In the genomic region with DNA sequence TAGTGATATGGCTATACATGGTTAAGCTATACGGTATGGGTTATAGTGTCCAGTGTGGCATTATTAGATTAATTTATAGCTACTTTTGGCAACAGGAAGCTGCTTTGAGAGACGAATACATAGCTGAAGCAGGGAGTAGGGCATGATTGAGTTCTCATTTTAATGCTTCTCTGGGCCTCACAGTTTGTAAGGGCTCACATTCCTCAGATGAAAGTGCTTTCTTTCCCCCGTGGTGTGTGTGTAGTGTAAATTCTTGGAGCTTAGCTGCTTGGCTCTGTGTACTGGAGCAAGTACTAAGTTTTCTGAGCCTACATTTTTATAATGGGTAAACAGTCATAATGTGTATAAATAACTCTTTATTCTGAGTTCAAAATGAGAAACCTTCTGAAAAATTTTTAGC, we compare ENCODE assay signal across 25 cellular contexts.
DNase-seq lines count a peak whose midpoint lies in the region; ATAC-seq and TF ChIP-seq lines count a peak whose summit lies in the region.
"Had no signal": no experiment of that assay in that cellular context is flagged by ENCODE, and none has a peak within 500 bp of the region (broad histone marks: within the 10 kb centered on the region; RNA-seq: fewer than 3 reads in every experiment).

No MANE protein-coding gene starts in this region.

- peaks cover 0 to 6% of the 10 kb centered on the region in 2 donors for H3K9me3 ChIP-seq in right atrium auricular region
- H3K9me3 ChIP-seq in tibial artery, result no peaks in the 10 kb centered on the region

- H3K27me3 ChIP-seq in right atrium auricular region (no peaks in the 10 kb centered on the region), tibial artery (no peaks in the 10 kb centered on the region)
- H3K27me3 ChIP-seq: BLaER1, breast epithelium had no signal

- H3K27ac ChIP-seq in right atrium auricular region (no peak overlapping the region), tibial artery (peak overlapping the region; percentile 8 to 43)
- H3K27ac ChIP-seq: 22Rv1, BLaER1, breast epithelium, WERI-Rb-1 had no signal

- H3K9me3 Mint-ChIP-seq in nephron progenitor cell, result peaks cover 26% of the 10 kb centered on the region
- H3K9me3 Mint-ChIP-seq in activated naive CD8-positive, alpha-beta T cell treated with anti-CD3 and anti-CD28 coated beads for 36 hours, result peaks cover 9% of the 10 kb centered on the region

- peaks cover 18% of the 10 kb centered on the region for H3K36me3 Mint-ChIP-seq in nephron progenitor cell (ENCODE audit: low read depth)
- no peaks in the 10 kb centered on the region for H3K36me3 Mint-ChIP-seq in activated naive CD8-positive, alpha-beta T cell treated with anti-CD3 and anti-CD28 coated beads for 36 hours
- H3K36me3 Mint-ChIP-seq: activated naive CD4-positive, alpha-beta T cell treated with anti-CD3 and anti-CD28 coated beads, Interleukin-2, amount 50 U/mL, for 24 hours had no signal

- peaks cover 20% of the 10 kb centered on the region for H3K4me1 Mint-ChIP-seq in nephron progenitor cell
- H3K4me1 Mint-ChIP-seq in activated naive CD8-positive, alpha-beta T cell treated with anti-CD3 and anti-CD28 coated beads for 36 hours, result no peaks in the 10 kb centered on the region
- H3K4me1 Mint-ChIP-seq: activated CD4-positive, alpha-beta memory T cell treated with anti-CD3 and anti-CD28 coated beads, Interleukin-2, amount 10 ng/mL, durations not matched to agents 7 days and 5 days; activated naive CD4-positive, alpha-beta T cell treated with anti-CD3 and anti-CD28 coated beads, Interleukin-2, amount 50 U/mL, for 24 hours; T-helper 17 cell had no signal

- H3K36me3 ChIP-seq in right atrium auricular region (no peaks in the 10 kb centered on the region), tibial artery (no peaks in the 10 kb centered on the region)
- H3K36me3 ChIP-seq: BLaER1, breast epithelium, WERI-Rb-1 had no signal

- H3K4me1 ChIP-seq in right atrium auricular region (peaks cover 0 to 28% of the 10 kb centered on the region in 2 donors), tibial artery (peaks cover 0 to 32% (median 7%) of the 10 kb centered on the region in 4 donors)
- H3K4me1 ChIP-seq: BLaER1, breast epithelium had no signal

- TF ChIP-seq CTCF in right atrium auricular region (IDR thresholded peaks at IDR 0.05) (no peak), nephron progenitor cell (IDR thresholded peaks at IDR 0.05) (no peak), tibial artery (IDR thresholded peaks at IDR 0.05) (no peak)

- DNase-seq in Right ventricle myocardium superior (no peak), right atrium auricular region (ENCODE audit: low spot score) (no peak), fibroblast of peridontal ligament (ENCODE audit: extremely low read depth) (peak; percentile 23), nephron progenitor cell (no peak), tibial artery (no peak), cortex of kidney (lab: John Stamatoyannopoulos, UW) (no peak), iPS-NIHi11 (ENCODE audit: low spot score) (no peak)
- DNase-seq in activated naive CD8-positive, alpha-beta T cell treated with anti-CD3 and anti-CD28 coated beads for 36 hours, result no peak
- DNase-seq: activated CD4-positive, alpha-beta memory T cell treated with anti-CD3 and anti-CD28 coated beads, Interleukin-2, amount 10 ng/mL, durations not matched to agents 7 days and 5 days; activated T-cell treated with anti-CD3 and anti-CD28 coated beads, Interleukin-2, amount 50 U/mL, for 4 hours; HFFc6; NCI-H1436 treated with DMSO at 0.1 percent for 48 hours; NCI-H2171 treated with DMSO at 0.1 percent for 48 hours; NCI-H69; nucleus accumbens; SHP77; stimulated activated CD4-positive, alpha-beta T cell treated with anti-CD3 and anti-CD28 coated beads, Interleukin-4, amount 100 ng/mL, for 1 hour; substantia nigra; T-helper 17 cell; WERI-Rb-1 had no signal

- peak; percentile 37 for ATAC-seq in Right ventricle myocardium superior (ENCODE audit: poor library complexity)
- ATAC-seq: activated T-cell treated with anti-CD3 and anti-CD28 coated beads, Interleukin-2, amount 50 U/mL, for 4 hours; esophagus mucosa; T-helper 17 cell had no signal

- H3K27ac Mint-ChIP-seq in nephron progenitor cell, result peak overlapping the region; percentile 19
- no peak overlapping the region for H3K27ac Mint-ChIP-seq in activated naive CD8-positive, alpha-beta T cell treated with anti-CD3 and anti-CD28 coated beads for 36 hours
- H3K27ac Mint-ChIP-seq: activated CD4-positive, alpha-beta memory T cell treated with anti-CD3 and anti-CD28 coated beads, Interleukin-2, amount 10 ng/mL, durations not matched to agents 7 days and 5 days; activated naive CD4-positive, alpha-beta T cell treated with anti-CD3 and anti-CD28 coated beads, Interleukin-2, amount 50 U/mL, for 24 hours; HFFc6; T-helper 17 cell had no signal

- intact Hi-C loops in Right ventricle myocardium superior (cut with DNase I) (loop anchor here (10.0 kb wide), 1 partner anchor 166 kb away; no protein-coding TSS in a partner anchor), tibial artery (cut with DNase I; ENCODE audit: low total_unique reads) (no loop called here)

- H3K4me3 ChIP-seq in right atrium auricular region, result no peak overlapping the region
- H3K4me3 ChIP-seq in tibial artery, result no peak overlapping the region
- H3K4me3 ChIP-seq: BLaER1, breast epithelium had no signal

- peaks cover 4% of the 10 kb centered on the region for H3K27me3 Mint-ChIP-seq in nephron progenitor cell (ENCODE audit: low read depth, poor library complexity)
- H3K27me3 Mint-ChIP-seq in activated naive CD8-positive, alpha-beta T cell treated with anti-CD3 and anti-CD28 coated beads for 36 hours, result no peaks in the 10 kb centered on the region
- H3K27me3 Mint-ChIP-seq: activated CD4-positive, alpha-beta memory T cell treated with anti-CD3 and anti-CD28 coated beads, Interleukin-2, amount 10 ng/mL, durations not matched to agents 7 days and 5 days; activated naive CD4-positive, alpha-beta T cell treated with anti-CD3 and anti-CD28 coated beads, Interleukin-2, amount 50 U/mL, for 24 hours; T-helper 17 cell had no signal

- no peak overlapping the region for H3K4me3 Mint-ChIP-seq in nephron progenitor cell
- H3K4me3 Mint-ChIP-seq in activated naive CD8-positive, alpha-beta T cell treated with anti-CD3 and anti-CD28 coated beads for 36 hours, result no peak overlapping the region
- H3K4me3 Mint-ChIP-seq: activated CD4-positive, alpha-beta memory T cell treated with anti-CD3 and anti-CD28 coated beads, Interleukin-2, amount 10 ng/mL, durations not matched to agents 7 days and 5 days; activated naive CD4-positive, alpha-beta T cell treated with anti-CD3 and anti-CD28 coated beads, Interleukin-2, amount 50 U/mL, for 24 hours; activated T-cell treated with anti-CD3 and anti-CD28 coated beads, Interleukin-2, amount 50 U/mL, for 4 hours; HFFc6; T-helper 17 cell had no signal

Comparison
In these comparisons a context has a peak if more than half of its experiments do, and no peak if none do; other contexts are left out.
1. H3K27ac ChIP-seq: peak in tibial artery (2 of 2); none in right atrium auricular region (0 of 2).